15 cellular contexts compared by ENCODE assay signal in the genomic region with DNA sequence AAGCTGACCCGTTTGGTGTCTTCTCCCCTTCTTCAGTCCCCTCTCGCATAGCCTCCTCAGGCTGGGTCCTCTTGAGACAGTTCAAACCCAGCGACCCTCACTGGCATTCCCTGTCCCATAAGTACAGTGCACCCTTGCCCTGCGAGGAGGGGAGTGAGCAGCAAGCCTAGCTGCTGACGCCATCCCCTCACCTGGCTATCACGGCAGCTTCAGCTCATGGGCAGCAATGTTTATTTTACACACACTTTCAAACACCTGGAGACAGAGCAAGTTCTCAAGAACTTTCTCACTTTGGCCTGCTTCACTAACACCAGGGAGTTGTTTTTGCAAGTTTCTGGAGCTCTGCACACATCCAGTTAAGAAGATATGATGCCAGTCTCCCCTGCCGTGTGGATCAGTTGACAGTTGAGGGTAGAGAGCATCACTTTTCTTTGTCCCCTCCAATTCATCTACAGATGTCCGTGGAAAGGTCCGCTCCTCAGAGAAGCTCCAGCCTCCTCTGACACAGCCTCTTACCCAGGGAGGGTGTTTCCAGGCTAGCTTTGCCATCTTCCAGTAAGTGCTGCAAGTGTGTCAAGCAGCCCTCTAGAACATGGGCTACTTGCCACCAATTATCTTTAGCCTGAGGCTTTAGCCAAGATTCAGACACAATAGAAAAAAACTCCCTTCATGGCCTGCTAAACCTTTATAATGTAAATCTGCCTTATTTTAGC.
DNase-seq lines count a peak whose midpoint lies in the region; ATAC-seq, FAIRE-seq and TF ChIP-seq lines count a peak whose summit lies in the region.
"Had no signal": no experiment of that assay in that cellular context is flagged by ENCODE, and none has a peak within 500 bp of the region (broad histone marks: within the 10 kb centered on the region; RNA-seq: fewer than 3 reads in every experiment).

No MANE protein-coding gene starts in this region.

- H3K36me3 ChIP-seq in GM23338 (ENCODE audit: insufficient read depth) (no peaks in the 10 kb centered on the region), Karpas-422 (ENCODE audit: insufficient read depth, low read length) (no peaks in the 10 kb centered on the region), bronchial epithelial cell (ENCODE audit: control insufficient read depth, insufficient read depth, low read length) (no peaks in the 10 kb centered on the region), neuronal stem cell (replicated peaks in 1 of 2; ENCODE audit: control insufficient read depth in 2 of 2, insufficient read depth in 2 of 2, low read length in 2 of 2) (no peaks in the 10 kb centered on the region)
- H3K36me3 ChIP-seq: BLaER1 had no signal

- H3K9me3 ChIP-seq in Karpas-422 (ENCODE audit: low read length), result no peaks in the 10 kb centered on the region
- no peaks in the 10 kb centered on the region for H3K9me3 ChIP-seq in neuronal stem cell (replicated peaks in 1 of 2; ENCODE audit: control insufficient read depth in 2 of 2, insufficient read depth in 1 of 2, low read depth in 1 of 2, low read length in 2 of 2)
- H3K9me3 ChIP-seq: BLaER1 had no signal

- H3K4ac ChIP-seq in neuronal stem cell (ENCODE audit: low read length), result no peak overlapping the region

- H2BK120ac ChIP-seq in neuronal stem cell (ENCODE audit: low read depth, low read length), result no peak overlapping the region

- no peak overlapping the region for H3K23ac ChIP-seq in neuronal stem cell (ENCODE audit: low read depth, low read length, poor library complexity)

- H3K4me1 ChIP-seq in GM23338 (ENCODE audit: insufficient read depth), result peaks cover 26% of the 10 kb centered on the region
- H3K4me1 ChIP-seq in Karpas-422 (ENCODE audit: low read length), result peaks cover 33% of the 10 kb centered on the region
- H3K4me1 ChIP-seq in neuronal stem cell (ENCODE audit: control insufficient read depth in 2 of 2, insufficient read depth in 1 of 2, low read depth in 1 of 2, low read length in 2 of 2), result peaks cover 19 to 26% of the 10 kb centered on the region in 2 donors

- no peak overlapping the region for H4K91ac ChIP-seq in neuronal stem cell (ENCODE audit: low read depth, low read length, poor library complexity)

- no peaks in the 10 kb centered on the region for H3K9me3 Mint-ChIP-seq in GM23338
- H3K9me3 Mint-ChIP-seq: CD8-positive, alpha-beta memory T cell had no signal

- H3K4me2 ChIP-seq in GM23338, result no peak overlapping the region
- no peak overlapping the region for H3K4me2 ChIP-seq in Karpas-422 (ENCODE audit: low read depth, low read length, poor library complexity, severe bottlenecking)
- no peak overlapping the region for H3K4me2 ChIP-seq in neuronal stem cell (ENCODE audit: insufficient read depth, low read length, poor library complexity, severe bottlenecking)
- H3K4me2 ChIP-seq: BLaER1 had no signal

- TF ChIP-seq CTCF in GM23338 (conservative IDR thresholded peaks at IDR 0.05; ENCODE audit: low read depth in 2 of 2), result no peak
- no peak for TF ChIP-seq CTCF in bronchial epithelial cell (IDR thresholded peaks at IDR 0.05; ENCODE audit: insufficient read depth, low read length, severe bottlenecking)

- no peak overlapping the region for H2BK12ac ChIP-seq in neuronal stem cell (ENCODE audit: low read length)

- no peak overlapping the region for H3K9ac ChIP-seq in Karpas-422 (ENCODE audit: low read length)
- no peak overlapping the region for H3K9ac ChIP-seq in neuronal stem cell (ENCODE audit: low read depth, low read length, poor library complexity)
- H3K9ac ChIP-seq: BLaER1 had no signal

- peaks cover 2% of the 10 kb centered on the region for H3K27me3 Mint-ChIP-seq in GM23338 (ENCODE audit: insufficient read depth, low read depth, poor library complexity)

- peak; percentile 40 for FAIRE-seq in bronchial epithelial cell (lab: Jason Lieb, UNC)
- FAIRE-seq: H54, HepG2 had no signal

- no peak overlapping the region for H2BK5ac ChIP-seq in neuronal stem cell (ENCODE audit: low read length)

- H3K4me1 Mint-ChIP-seq in GM23338, result peaks cover 36% of the 10 kb centered on the region
- H3K4me1 Mint-ChIP-seq: CD8-positive, alpha-beta memory T cell had no signal

- no peak overlapping the region for H3K14ac ChIP-seq in neuronal stem cell (ENCODE audit: low read length)

- DNase-seq in GM23338 (ENCODE audit: low spot score) (no peak), Karpas-422 (peak; percentile 27), bronchial epithelial cell (ENCODE audit: low read depth) (no peak), neuronal stem cell (ENCODE audit: low spot score) (no peak), GM19240 (ENCODE audit: insufficient read length, low spot score) (no peak), mucosa of gallbladder (ENCODE audit: low spot score) (no peak), DMS153 (lab: John Stamatoyannopoulos, UW) (no peak)
- DNase-seq: CD8-positive, alpha-beta memory T cell; EL; NCI-H2029 treated with DMSO at 0.1 percent for 48 hours; NCI-H524 treated with DMSO at 0.1 percent for 48 hours; OCI-M1 had no signal

- no peak overlapping the region for H3K27ac Mint-ChIP-seq in GM23338
- H3K27ac Mint-ChIP-seq: CD8-positive, alpha-beta memory T cell had no signal

- H3K36me3 Mint-ChIP-seq in GM23338 (ENCODE audit: low read depth), result no peaks in the 10 kb centered on the region
- H3K36me3 Mint-ChIP-seq: CD8-positive, alpha-beta memory T cell had no signal

- H3K4me3 ChIP-seq in GM23338 (no peak overlapping the region), Karpas-422 (ENCODE audit: low read length) (no peak overlapping the region), bronchial epithelial cell (ENCODE audit: low read depth, low read length) (no peak overlapping the region), neuronal stem cell (ENCODE audit: low read length in 2 of 2) (no peak overlapping the region)
- H3K4me3 ChIP-seq: BLaER1 had no signal

- H4K20me1 ChIP-seq in GM23338 (replicated peaks; ENCODE audit: insufficient read depth) (no peaks in the 10 kb centered on the region), Karpas-422 (ENCODE audit: insufficient read depth, low read depth, low read length) (no peaks in the 10 kb centered on the region)
- H4K20me1 ChIP-seq: BLaER1 had no signal

- H2AFZ ChIP-seq in GM23338 (peak overlapping the region; percentile 72; the same call in 1 of the 2 replicates), Karpas-422 (ENCODE audit: low read length) (no peak overlapping the region), neuronal stem cell (ENCODE audit: low read length) (no peak overlapping the region)

- H3F3A ChIP-seq in GM23338 (replicated peaks; ENCODE audit: low read depth), result no peaks in the 10 kb centered on the region

- H3K4me3 Mint-ChIP-seq in GM23338, result no peak overlapping the region
- H3K4me3 Mint-ChIP-seq: CD8-positive, alpha-beta memory T cell had no signal

- H2BK15ac ChIP-seq in neuronal stem cell (ENCODE audit: low read length), result peak overlapping the region; percentile 32

- H3K9me2 ChIP-seq in GM23338 (ENCODE audit: insufficient read depth), result no peaks in the 10 kb centered on the region
- H3K9me2 ChIP-seq in Karpas-422 (replicated peaks; ENCODE audit: insufficient read depth, low read length), result no peaks in the 10 kb centered on the region

- no CpG with 5 or more reads among the region's 9 CpGs for WGBS in neuronal stem cell (ENCODE audit: extremely low coverage in 2 of 2, insufficient read length in 2 of 2, insufficient replicate concordance in 1 of 2), 2 donors

- H3K18ac ChIP-seq in neuronal stem cell (ENCODE audit: low read length), result peak overlapping the region; percentile 11

- H3K27me3 ChIP-seq in GM23338 (ENCODE audit: insufficient read depth) (no peaks in the 10 kb centered on the region), Karpas-422 (ENCODE audit: low read length) (no peaks in the 10 kb centered on the region), bronchial epithelial cell (ENCODE audit: control insufficient read depth, insufficient read depth, low read length) (peaks cover 4% of the 10 kb centered on the region), neuronal stem cell (ENCODE audit: control insufficient read depth in 3 of 3, insufficient read depth in 3 of 3, low read depth in 1 of 3, low read length in 3 of 3) (no peaks in the 10 kb centered on the region)
- H3K27me3 ChIP-seq: BLaER1 had no signal

- H3K27ac ChIP-seq in GM23338 (ENCODE audit: low read depth), result no peak overlapping the region
- no peak overlapping the region for H3K27ac ChIP-seq in Karpas-422 (ENCODE audit: low read length)
- H3K27ac ChIP-seq in neuronal stem cell (replicated peaks; ENCODE audit: low read length), result no peak overlapping the region
- H3K27ac ChIP-seq: BLaER1 had no signal

- H3K79me2 ChIP-seq in GM23338 (replicated peaks; ENCODE audit: insufficient read depth), result no peaks in the 10 kb centered on the region
- H3K79me2 ChIP-seq in Karpas-422 (ENCODE audit: low read length), result no peaks in the 10 kb centered on the region

- H2AK5ac ChIP-seq in neuronal stem cell (ENCODE audit: low read depth, low read length), result peak overlapping the region; percentile 30

- no peak overlapping the region for H4K8ac ChIP-seq in neuronal stem cell (ENCODE audit: low read depth, low read length)

- H3K79me1 ChIP-seq in neuronal stem cell (ENCODE audit: low read depth, low read length), result no peaks in the 10 kb centered on the region

- no peak for ATAC-seq in GM23338
- ATAC-seq: HepG2 had no signal

TF ChIP-seq in GM23338, 12 proteins besides CTCF, POLR2A, EP300 and RAD21:
- TF ChIP-seq JUNB (IDR thresholded peaks at IDR 0.05; ENCODE audit: unreplicated experiment) (no peak), ZNF331 (CRISPR knock-in tag; IDR thresholded peaks at IDR 0.05; ENCODE audit: low read depth) (no peak), EZH2phosphoT487 (IDR thresholded peaks at IDR 0.05; ENCODE audit: unreplicated experiment) (no peak), ZNF114 (CRISPR knock-in tag; IDR thresholded peaks at IDR 0.05) (no peak), NANOG (IDR thresholded peaks at IDR 0.05; ENCODE audit: borderline replicate concordance) (no peak)
- TF ChIP-seq, protein P1, sequence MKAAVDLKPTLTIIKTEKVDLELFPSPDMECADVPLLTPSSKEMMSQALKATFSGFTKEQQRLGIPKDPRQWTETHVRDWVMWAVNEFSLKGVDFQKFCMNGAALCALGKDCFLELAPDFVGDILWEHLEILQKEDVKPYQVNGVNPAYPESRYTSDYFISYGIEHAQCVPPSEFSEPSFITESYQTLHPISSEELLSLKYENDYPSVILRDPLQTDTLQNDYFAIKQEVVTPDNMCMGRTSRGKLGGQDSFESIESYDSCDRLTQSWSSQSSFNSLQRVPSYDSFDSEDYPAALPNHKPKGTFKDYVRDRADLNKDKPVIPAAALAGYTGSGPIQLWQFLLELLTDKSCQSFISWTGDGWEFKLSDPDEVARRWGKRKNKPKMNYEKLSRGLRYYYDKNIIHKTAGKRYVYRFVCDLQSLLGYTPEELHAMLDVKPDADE (IDR thresholded peaks at IDR 0.05), result no peak
